In genomic region chr6:44805239-44805849, GRCh38 we compare ENCODE assay signal across 24 cellular contexts.
DNase-seq lines count a peak whose midpoint lies in the region; ATAC-seq, FAIRE-seq and TF ChIP-seq lines count a peak whose summit lies in the region.
"Had no signal": no experiment of that assay in that cellular context is flagged by ENCODE, and none has a peak within 500 bp of the region (broad histone marks: within the 10 kb centered on the region; RNA-seq: fewer than 3 reads in every experiment).

No MANE protein-coding gene starts in this region.

- H3K4me3 Mint-ChIP-seq in MCF 10A (ENCODE audit: unreplicated experiment) = no peak overlapping the region
- H3K4me3 Mint-ChIP-seq: activated CD8-positive, alpha-beta T cell treated with anti-CD3 and anti-CD28 coated beads for 36 hours; activated T-cell treated with anti-CD3 and anti-CD28 coated beads, Interleukin-2, amount 50 U/mL, for 24 hours; natural killer cell treated with Interleukin-12 subunit alpha and Interleukin-12 subunit beta and Interleukin-15 and Interleukin-18, amount 100 ng/mL, for 72 hours had no signal

- H3K4me3 ChIP-seq in BJ (ENCODE audit: low read depth, low read length) (no peak overlapping the region), fibroblast of mammary gland (ENCODE audit: control insufficient read depth, low read depth, low read length) (no peak overlapping the region), testis (no peak overlapping the region)
- H3K4me3 ChIP-seq: hepatocyte, psoas muscle, tibial nerve had no signal

- H3K36me3 ChIP-seq in BJ (ENCODE audit: control insufficient read depth, insufficient read depth, low read length) (no peaks in the 10 kb centered on the region), testis (ENCODE audit: low read depth, missing control alignments) (no peaks in the 10 kb centered on the region)
- H3K36me3 ChIP-seq: BE2C, tibial nerve had no signal

- no peaks in the 10 kb centered on the region for H3K4me1 Mint-ChIP-seq in MCF 10A (ENCODE audit: insufficient read depth, unreplicated experiment)

- TF ChIP-seq CTCF in BJ (IDR thresholded peaks at IDR 0.05; ENCODE audit: insufficient read depth, low read depth, low read length) = no peak
- TF ChIP-seq CTCF in fibroblast of mammary gland (conservative IDR thresholded peaks at IDR 0.05; ENCODE audit: control insufficient read depth, insufficient read depth, low read depth, low read length) = no peak
- no peak for TF ChIP-seq CTCF in MCF 10A (IDR thresholded peaks at IDR 0.05; ENCODE audit: unreplicated experiment)
- TF ChIP-seq CTCF in testis (IDR thresholded peaks at IDR 0.05) = no peak

- H3K27me3 Mint-ChIP-seq in MCF 10A (ENCODE audit: insufficient read depth, unreplicated experiment) = no peaks in the 10 kb centered on the region
- H3K27me3 Mint-ChIP-seq: activated CD8-positive, alpha-beta T cell treated with anti-CD3 and anti-CD28 coated beads for 36 hours; activated T-cell treated with anti-CD3 and anti-CD28 coated beads, Interleukin-2, amount 50 U/mL, for 24 hours had no signal

- CTCF ChIA-PET in BJ (lab: Yijun Ruan, JAX) (interaction anchor here (1.0 kb wide), 1 partner anchor 330 kb away, joined by 3 read pairs; no protein-coding TSS in a partner anchor), MCF 10A (lab: Yijun Ruan, JAX) (interaction anchor here (0.6 kb wide), 2 partner anchors 164 to 740 kb away, joined by 3 read pairs; no protein-coding TSS in a partner anchor)

- no peak overlapping the region for H3K27ac ChIP-seq in testis
- H3K27ac ChIP-seq: hepatocyte, psoas muscle had no signal

- no peaks in the 10 kb centered on the region for H3K36me3 Mint-ChIP-seq in MCF 10A (ENCODE audit: insufficient read depth, unreplicated experiment)
- H3K36me3 Mint-ChIP-seq: natural killer cell treated with Interleukin-12 subunit alpha and Interleukin-12 subunit beta and Interleukin-15 and Interleukin-18, amount 100 ng/mL, for 72 hours had no signal

- FAIRE-seq in RCC 7860 (lab: Jason Lieb, UNC) = peak; percentile 70
- FAIRE-seq: D721Med, G401.6, GM12891, HTR-8/SVneo had no signal

- POLR2A ChIA-PET in BJ (lab: Charles Lee) (no interaction called here), MCF 10A (lab: Yijun Ruan, JAX) (no interaction called here)

- DNase-seq in BJ (ENCODE audit: low read depth) (peak; percentile 74), RCC 7860 (ENCODE audit: low spot score) (peak; percentile 10), fibroblast of mammary gland (ENCODE audit: low read depth) (peak; percentile 77), renal cortical epithelial cell (ENCODE audit: low read depth) (peak; percentile 36), MCF 10A (ENCODE audit: unreplicated experiment) (no peak), iPS-NIHi11 (ENCODE audit: low spot score) (no peak), testis (no peak)
- DNase-seq: activated CD4-positive, CD25-positive, alpha-beta regulatory T cell; activated CD8-positive, alpha-beta T cell treated with anti-CD3 and anti-CD28 coated beads for 36 hours; activated naive CD4-positive, alpha-beta T cell treated with anti-CD3 and anti-CD28 coated beads, Interleukin-2, amount 50 U/mL, for 16 hours; activated T-cell treated with anti-CD3 and anti-CD28 coated beads, Interleukin-2, amount 50 U/mL, for 24 hours; BE2C; NCI-H2171; NCI-H748 treated with DMSO at 0.1 percent for 48 hours; psoas muscle; stimulated activated naive CD4-positive, alpha-beta T cell had no signal

- no TSS peak for BruUV-seq in MCF 10A (replicated peaks; lab: Mats Ljungman, UMichigan)

- no peaks in the 10 kb centered on the region; the same call in 1 of the 2 replicates for H3K27me3 ChIP-seq in BJ (ENCODE audit: control insufficient read depth, insufficient read depth, low read length)
- no peaks in the 10 kb centered on the region for H3K27me3 ChIP-seq in testis
- H3K27me3 ChIP-seq: hepatocyte, tibial nerve had no signal

- H3K9me3 ChIP-seq in testis = no peaks in the 10 kb centered on the region
- H3K9me3 ChIP-seq: BE2C, psoas muscle, tibial nerve had no signal

- no peaks in the 10 kb centered on the region for H3K9me3 Mint-ChIP-seq in MCF 10A (ENCODE audit: unreplicated experiment)
- H3K9me3 Mint-ChIP-seq: activated CD8-positive, alpha-beta T cell treated with anti-CD3 and anti-CD28 coated beads for 36 hours; activated T-cell treated with anti-CD3 and anti-CD28 coated beads, Interleukin-2, amount 50 U/mL, for 24 hours; natural killer cell treated with Interleukin-12 subunit alpha and Interleukin-12 subunit beta and Interleukin-15 and Interleukin-18, amount 100 ng/mL, for 72 hours had no signal

- no peak for ATAC-seq in GM19455 (IDR thresholded peaks at IDR 0.05; ENCODE audit: unreplicated experiment)
- ATAC-seq: activated CD8-positive, alpha-beta T cell treated with anti-CD3 and anti-CD28 coated beads for 36 hours; natural killer cell treated with Interleukin-12 subunit alpha and Interleukin-12 subunit beta and Interleukin-15 and Interleukin-18, amount 100 ng/mL, for 72 hours had no signal

- WGBS in testis, 2 donors = 86 to 87% methylated on average over 7 of the region's 7 CpGs

- H3K4me1 ChIP-seq in testis = peaks cover 10% of the 10 kb centered on the region
- H3K4me1 ChIP-seq: BE2C had no signal

- H3K27ac Mint-ChIP-seq in MCF 10A (ENCODE audit: low read depth, unreplicated experiment) = no peak overlapping the region
- H3K27ac Mint-ChIP-seq: activated CD8-positive, alpha-beta T cell treated with anti-CD3 and anti-CD28 coated beads for 36 hours; activated T-cell treated with anti-CD3 and anti-CD28 coated beads, Interleukin-2, amount 50 U/mL, for 24 hours; natural killer cell treated with Interleukin-12 subunit alpha and Interleukin-12 subunit beta and Interleukin-15 and Interleukin-18, amount 100 ng/mL, for 72 hours had no signal

- intact Hi-C loops in MCF 10A (cut with micrococcal nuclease) (no loop called here), testis (cut with DNase I; ENCODE audit: low total_unique reads) (no loop called here)

- no peak for TF ChIP-seq POLR2A in testis (IDR thresholded peaks at IDR 0.05)

Comparison
In these comparisons a context has a peak if more than half of its experiments do, and no peak if none do; other contexts are left out.
1. DNase-seq: peak in BJ (single experiment), RCC 7860 (single experiment), fibroblast of mammary gland (single experiment) and renal cortical epithelial cell (single experiment); none in MCF 10A (single experiment), iPS-NIHi11 (single experiment) and testis (single experiment).